In genomic region chr1:22870201-22870871, GRCh38 we compare ENCODE assay signal across 14 cellular contexts.
DNase-seq lines count a peak whose midpoint lies in the region; ATAC-seq, FAIRE-seq and TF ChIP-seq lines count a peak whose summit lies in the region.
"Had no signal": no experiment of that assay in that cellular context is flagged by ENCODE, and none has a peak within 500 bp of the region (broad histone marks: within the 10 kb centered on the region; RNA-seq: fewer than 3 reads in every experiment).

No MANE protein-coding gene starts in this region.

- peak; percentile 64 for ATAC-seq in GM23338
- ATAC-seq in HG03432 (IDR thresholded peaks at IDR 0.05; ENCODE audit: unreplicated experiment): no peak
- ATAC-seq in GM21723 (IDR thresholded peaks at IDR 0.05; ENCODE audit: unreplicated experiment): no peak
- ATAC-seq: stimulated activated naive B cell treated with anti-CD40 and anti-IgM and Interleukin-4, amounts not matched to agents 10 μg/mL and 1 μg/mL and 100 μg/mL, for 72 hours; T-cell had no signal

- peaks cover 9% of the 10 kb centered on the region for H3K4me1 Mint-ChIP-seq in GM23338
- H3K4me1 Mint-ChIP-seq: activated naive CD4-positive, alpha-beta T cell treated with anti-CD3 and anti-CD28 coated beads, Interleukin-2, amount 10 ng/mL, durations not matched to agents 7 days and 5 days; T-cell had no signal

- no peak overlapping the region for H3K4me3 Mint-ChIP-seq in GM23338
- H3K4me3 Mint-ChIP-seq: activated naive CD4-positive, alpha-beta T cell treated with anti-CD3 and anti-CD28 coated beads, Interleukin-2, amount 10 ng/mL, durations not matched to agents 7 days and 5 days; stimulated activated naive B cell treated with anti-CD40 and anti-IgM and Interleukin-4, amounts not matched to agents 10 μg/mL and 1 μg/mL and 100 μg/mL, for 72 hours; T-cell had no signal

- H4K20me1 ChIP-seq in GM23338 (replicated peaks; ENCODE audit: insufficient read depth): no peaks in the 10 kb centered on the region

- H3K9me3 Mint-ChIP-seq in GM23338: no peaks in the 10 kb centered on the region; the same call in 2 of the 3 replicates
- H3K9me3 Mint-ChIP-seq: activated naive CD4-positive, alpha-beta T cell treated with anti-CD3 and anti-CD28 coated beads, Interleukin-2, amount 10 ng/mL, durations not matched to agents 7 days and 5 days; T-cell had no signal

- H3K27ac ChIP-seq in GM23338 (ENCODE audit: low read depth): no peak overlapping the region
- peak overlapping the region; percentile 3 for H3K27ac ChIP-seq in cardiac muscle cell
- peak overlapping the region; percentile 73 for H3K27ac ChIP-seq in parathyroid adenoma

- peak; percentile 30 for FAIRE-seq in RCC 7860 (lab: Jason Lieb, UNC)

- DNase-seq in GM23338 (ENCODE audit: low spot score) (no peak), RCC 7860 (ENCODE audit: low spot score) (peak; percentile 44), cardiac muscle cell (ENCODE audit: low read depth in 1 of 2, low spot score in 1 of 2) (peak; percentile 18 to 69), NCI-H774 (lab: John Stamatoyannopoulos, UW) (no peak), COR-L47 (lab: John Stamatoyannopoulos, UW) (no peak)
- DNase-seq: activated CD4-positive, alpha-beta T cell treated with anti-CD3 and anti-CD28 coated beads, Interleukin-2, amount 50 U/mL, for 48 hours; activated naive CD4-positive, alpha-beta T cell treated with anti-CD3 and anti-CD28 coated beads, Interleukin-2, amount 10 ng/mL, durations not matched to agents 7 days and 5 days; NCI-H1436; stimulated activated CD4-positive, alpha-beta T cell treated with anti-CD3 and anti-CD28 coated beads, Interleukin-2, amount 100 ng/mL, for 24 hours; stimulated activated naive B cell treated with anti-CD40 and anti-IgM and Interleukin-4, amounts not matched to agents 10 μg/mL and 1 μg/mL and 100 μg/mL, for 72 hours; T-cell had no signal

- no peak for TF ChIP-seq CTCF in GM23338 (conservative IDR thresholded peaks at IDR 0.05; ENCODE audit: low read depth in 2 of 2)
- no peak for TF ChIP-seq CTCF in cardiac muscle cell (IDR thresholded peaks at IDR 0.05; ENCODE audit: low read depth, low read length)
- no peak for TF ChIP-seq CTCF in parathyroid adenoma (IDR thresholded peaks at IDR 0.05)

- no peak overlapping the region for H3K27ac Mint-ChIP-seq in GM23338
- H3K27ac Mint-ChIP-seq: activated naive CD4-positive, alpha-beta T cell treated with anti-CD3 and anti-CD28 coated beads, Interleukin-2, amount 10 ng/mL, durations not matched to agents 7 days and 5 days; stimulated activated naive B cell treated with anti-CD40 and anti-IgM and Interleukin-4, amounts not matched to agents 10 μg/mL and 1 μg/mL and 100 μg/mL, for 72 hours; T-cell had no signal

- no peak overlapping the region for H3K9ac ChIP-seq in parathyroid adenoma

- H3K4me2 ChIP-seq in GM23338: no peak overlapping the region
- peak overlapping the region; percentile 35 for H3K4me2 ChIP-seq in parathyroid adenoma (ENCODE audit: low read length)

- no peaks in the 10 kb centered on the region for H3K9me2 ChIP-seq in GM23338 (ENCODE audit: insufficient read depth)

- H2AFZ ChIP-seq in GM23338: no peak overlapping the region
- H2AFZ ChIP-seq in parathyroid adenoma: peak overlapping the region; percentile 53

- peaks cover 3% of the 10 kb centered on the region; the same call in 2 of the 3 replicates for H3K36me3 Mint-ChIP-seq in GM23338 (ENCODE audit: low read depth)
- H3K36me3 Mint-ChIP-seq: activated naive CD4-positive, alpha-beta T cell treated with anti-CD3 and anti-CD28 coated beads, Interleukin-2, amount 10 ng/mL, durations not matched to agents 7 days and 5 days; stimulated activated naive B cell treated with anti-CD40 and anti-IgM and Interleukin-4, amounts not matched to agents 10 μg/mL and 1 μg/mL and 100 μg/mL, for 72 hours; T-cell had no signal

- H3K27me3 ChIP-seq in GM23338 (ENCODE audit: insufficient read depth): no peaks in the 10 kb centered on the region
- H3K27me3 ChIP-seq in cardiac muscle cell: no peaks in the 10 kb centered on the region
- H3K27me3 ChIP-seq in parathyroid adenoma (ENCODE audit: control insufficient read depth, insufficient read depth, low read length): no peaks in the 10 kb centered on the region

- H3K79me2 ChIP-seq in GM23338 (replicated peaks; ENCODE audit: insufficient read depth) (no peaks in the 10 kb centered on the region), parathyroid adenoma (no peaks in the 10 kb centered on the region)

- H3K36me3 ChIP-seq in GM23338 (ENCODE audit: insufficient read depth): no peaks in the 10 kb centered on the region
- peaks cover 3% of the 10 kb centered on the region for H3K36me3 ChIP-seq in cardiac muscle cell
- H3K36me3 ChIP-seq in parathyroid adenoma (ENCODE audit: control insufficient read depth, insufficient read depth, low read length): no peaks in the 10 kb centered on the region

- no peaks in the 10 kb centered on the region for H3K4me1 ChIP-seq in GM23338 (ENCODE audit: insufficient read depth)
- peaks cover 6% of the 10 kb centered on the region for H3K4me1 ChIP-seq in cardiac muscle cell (ENCODE audit: low read depth)
- H3K4me1 ChIP-seq in parathyroid adenoma: peaks cover 5% of the 10 kb centered on the region

- peaks cover 3% of the 10 kb centered on the region for H3K27me3 Mint-ChIP-seq in GM23338 (ENCODE audit: insufficient read depth, low read depth, poor library complexity)

- H3F3A ChIP-seq in GM23338 (replicated peaks; ENCODE audit: low read depth): no peaks in the 10 kb centered on the region

- H3K9me3 ChIP-seq in cardiac muscle cell (ENCODE audit: low read depth) (no peaks in the 10 kb centered on the region), parathyroid adenoma (ENCODE audit: control insufficient read depth, low read length) (no peaks in the 10 kb centered on the region)

- H3K4me3 ChIP-seq in GM23338 (no peak overlapping the region), cardiac muscle cell (no peak overlapping the region), parathyroid adenoma (ENCODE audit: low read depth, low read length) (no peak overlapping the region)

TF ChIP-seq in GM23338, 12 proteins besides CTCF, POLR2A, EP300 and RAD21 (continues in another document):
- TF ChIP-seq ZNF114 (CRISPR knock-in tag; IDR thresholded peaks at IDR 0.05) (no peak), EZH2 (IDR thresholded peaks at IDR 0.05; ENCODE audit: low read depth, unreplicated experiment) (no peak), JUNB (IDR thresholded peaks at IDR 0.05; ENCODE audit: unreplicated experiment) (no peak), ZNF462 (CRISPR knock-in tag; IDR thresholded peaks at IDR 0.05) (no peak), STAT1 (IDR thresholded peaks at IDR 0.05; ENCODE audit: unreplicated experiment) (no peak), NANOG (IDR thresholded peaks at IDR 0.05; ENCODE audit: borderline replicate concordance) (no peak)

Comparison
In these comparisons a context has a peak if more than half of its experiments do, and no peak if none do; other contexts are left out.
1. DNase-seq: peak in RCC 7860 (single experiment) and cardiac muscle cell (2 of 2); none in GM23338 (single experiment), NCI-H774 (single experiment) and COR-L47 (single experiment).